ENCODE assay signal across 19 cellular contexts in genomic region chr6:168960557-168960956, GRCh38.
DNase-seq lines count a peak whose midpoint lies in the region; ATAC-seq and TF ChIP-seq lines count a peak whose summit lies in the region.
"Had no signal": no experiment of that assay in that cellular context is flagged by ENCODE, and none has a peak within 500 bp of the region (broad histone marks: within the 10 kb centered on the region; RNA-seq: fewer than 3 reads in every experiment).

No MANE protein-coding gene starts in this region.

- no peaks in the 10 kb centered on the region for H3K36me3 ChIP-seq in left ventricle myocardium inferior
- no peaks in the 10 kb centered on the region for H3K36me3 ChIP-seq in psoas muscle (ENCODE audit: insufficient read depth in 1 of 2, low read depth in 1 of 2)
- H3K36me3 ChIP-seq in vagina: no peaks in the 10 kb centered on the region
- no peaks in the 10 kb centered on the region for H3K36me3 ChIP-seq in A673 (ENCODE audit: insufficient read depth, low read length, poor library complexity, severe bottlenecking)

- H3K27me3 ChIP-seq in left ventricle myocardium inferior (ENCODE audit: low read depth): peaks cover 2% of the 10 kb centered on the region
- H3K27me3 ChIP-seq in psoas muscle (ENCODE audit: insufficient read depth in 3 of 3, low read length in 2 of 3): peaks cover 0 to 2% (median 0%) of the 10 kb centered on the region in 3 donors
- H3K27me3 ChIP-seq in vagina: no peaks in the 10 kb centered on the region
- peaks cover 6% of the 10 kb centered on the region for H3K27me3 ChIP-seq in A673 (replicated peaks; ENCODE audit: insufficient read depth, low read depth, low read length, poor library complexity)

- H3K9me3 ChIP-seq in left ventricle myocardium inferior (replicated peaks) (no peaks in the 10 kb centered on the region), psoas muscle (no peaks in the 10 kb centered on the region), vagina (no peaks in the 10 kb centered on the region), A673 (ENCODE audit: low read depth, low read length, poor library complexity, severe bottlenecking) (no peaks in the 10 kb centered on the region)

- ATAC-seq in Right ventricle myocardium superior (ENCODE audit: poor library complexity) (peak; percentile 83), psoas muscle (peak in 3 of 4 donors; percentile 69 to 76 (median 72))
- ATAC-seq: GM12878 had no signal

- no peak for TF ChIP-seq POLR2A in vagina (IDR thresholded peaks at IDR 0.05)

- CTCF ChIA-PET in RWPE1 (lab: Yijun Ruan, JAX): no interaction called here
- CTCF ChIA-PET in A673 (lab: Charles Lee): no interaction called here

- TF ChIP-seq CTCF in left ventricle myocardium inferior (IDR thresholded peaks at IDR 0.05; ENCODE audit: borderline replicate concordance) (no peak), psoas muscle (IDR thresholded peaks at IDR 0.05) (no peak), vagina (IDR thresholded peaks at IDR 0.05) (no peak), RWPE1 (conservative IDR thresholded peaks at IDR 0.05; ENCODE audit: low read depth) (no peak), A673 (conservative IDR thresholded peaks at IDR 0.05; ENCODE audit: low read depth, low read length) (no peak)

- peaks cover 8% of the 10 kb centered on the region for H3K4me1 ChIP-seq in left ventricle myocardium inferior
- peaks cover 15% of the 10 kb centered on the region for H3K4me1 ChIP-seq in psoas muscle
- H3K4me1 ChIP-seq in vagina: peaks cover 8% of the 10 kb centered on the region
- H3K4me1 ChIP-seq in A673 (ENCODE audit: insufficient read depth, low read length, poor library complexity, severe bottlenecking): peaks cover 5% of the 10 kb centered on the region

- WGBS in psoas muscle, 3 donors: 6 to 17% (median 11%) methylated on average over 5 of the region's 5 CpGs

- no peak overlapping the region for H3K4me3 ChIP-seq in left ventricle myocardium inferior
- no peak overlapping the region for H3K4me3 ChIP-seq in psoas muscle
- H3K4me3 ChIP-seq in vagina: no peak overlapping the region
- H3K4me3 ChIP-seq in A673 (ENCODE audit: low read depth, low read length, poor library complexity, severe bottlenecking): no peak overlapping the region
- H3K4me3 ChIP-seq: GM12878 had no signal

- DNase-seq in Right ventricle myocardium superior (no peak), cardiac septum (ENCODE audit: low spot score) (no peak), left ventricle myocardium inferior (peak; percentile 32), psoas muscle (no peak), vagina (ENCODE audit: extremely low spot score in 2 of 2) (no peak), RWPE1 (ENCODE audit: low spot score) (no peak), A673 (ENCODE audit: low spot score) (no peak), AML-193 (lab: John Stamatoyannopoulos, UW) (no peak)
- DNase-seq: 8988T; ACHN; C1 segment of cervical spinal cord; Calu3; CD4-positive, alpha-beta T cell; DMS 273 treated with DMSO at 0.1 percent for 48 hours; DMS79; GOT3; HCEC 1CT; HFFc6 had no signal

- intact Hi-C loops in Right ventricle myocardium superior (cut with DNase I) (no loop called here), cardiac septum (cut with DNase I) (loop anchor here (10.0 kb wide), 1 partner anchor 204 kb away; no protein-coding TSS in a partner anchor), left ventricle myocardium inferior (cut with micrococcal nuclease) (no loop called here), psoas muscle (cut with DNase I) (no loop called here), vagina (cut with DNase I) (no loop called here), A673 (cut with micrococcal nuclease; ENCODE audit: unreplicated experiment) (no loop called here)

- H3K27ac ChIP-seq in left ventricle myocardium inferior (replicated peaks) (no peak overlapping the region), psoas muscle (no peak overlapping the region), vagina (peak overlapping the region; percentile 35), RWPE1 (no peak overlapping the region), A673 (ENCODE audit: low read depth, low read length, poor library complexity, severe bottlenecking) (no peak overlapping the region)

- POLR2A ChIA-PET in RWPE1 (lab: Yijun Ruan, JAX; ENCODE audit: low non-redundant PET) (no interaction called here), A673 (lab: Charles Lee; ENCODE audit: low non-redundant PET) (no interaction called here)

- no TSS peak for BruUV-seq in A673 (replicated peaks; lab: Mats Ljungman, UMichigan)
